Comparison of ENCODE assay signal across 17 cellular contexts in genomic region chr5:157529002-157529401, GRCh38.
"Had no signal": no experiment of that assay in that cellular context is flagged by ENCODE, and none has a peak within 500 bp of the region (broad histone marks: within the 10 kb centered on the region; RNA-seq: fewer than 3 reads in every experiment).

No MANE protein-coding gene starts in this region.

- H3K36me3 ChIP-seq: upper lobe of left lung had no signal

- H3K9me3 Mint-ChIP-seq: activated CD8-positive, alpha-beta T cell treated with anti-CD3 and anti-CD28 coated beads for 36 hours; activated naive CD8-positive, alpha-beta T cell treated with anti-CD3 and anti-CD28 coated beads, Interleukin-2, amount 10 ng/mL, durations not matched to agents 7 days and 5 days; activated T-cell treated with anti-CD3 and anti-CD28 coated beads, Interleukin-2, amount 50 U/mL, for 72 hours; dendritic cell treated with granulocyte-macrophage colony-stimulating factor and Interleukin-4, amounts not matched to agents 40 ng/mL and 50 ng/mL, for 4 days; natural killer cell had no signal

- H3K4me3 ChIP-seq: heart left ventricle, right atrium auricular region, SK-N-MC, upper lobe of left lung had no signal

- H3K27ac ChIP-seq: SK-N-MC had no signal

- H3K36me3 Mint-ChIP-seq: natural killer cell had no signal

- H3K4me3 Mint-ChIP-seq: activated CD8-positive, alpha-beta T cell treated with anti-CD3 and anti-CD28 coated beads for 36 hours; activated naive CD8-positive, alpha-beta T cell treated with anti-CD3 and anti-CD28 coated beads, Interleukin-2, amount 10 ng/mL, durations not matched to agents 7 days and 5 days; activated T-cell treated with anti-CD3 and anti-CD28 coated beads, Interleukin-2, amount 50 U/mL, for 72 hours; dendritic cell treated with granulocyte-macrophage colony-stimulating factor and Interleukin-4, amounts not matched to agents 40 ng/mL and 50 ng/mL, for 4 days; natural killer cell had no signal

- H3K27ac Mint-ChIP-seq: activated CD8-positive, alpha-beta T cell treated with anti-CD3 and anti-CD28 coated beads for 36 hours; activated naive CD8-positive, alpha-beta T cell treated with anti-CD3 and anti-CD28 coated beads, Interleukin-2, amount 10 ng/mL, durations not matched to agents 7 days and 5 days; activated T-cell treated with anti-CD3 and anti-CD28 coated beads, Interleukin-2, amount 50 U/mL, for 72 hours; dendritic cell treated with granulocyte-macrophage colony-stimulating factor and Interleukin-4, amounts not matched to agents 40 ng/mL and 50 ng/mL, for 4 days; natural killer cell had no signal

- ATAC-seq: activated CD8-positive, alpha-beta T cell treated with anti-CD3 and anti-CD28 coated beads for 36 hours; activated T-cell treated with anti-CD3 and anti-CD28 coated beads, Interleukin-2, amount 50 U/mL, for 72 hours; natural killer cell; stimulated activated naive CD8-positive, alpha-beta T cell treated with anti-CD3 and anti-CD28 coated beads, Interleukin-15, Interleukin-2, amounts not matched to agents 100 U/mL and 50 U/mL, for 24 hours had no signal

- DNase-seq: activated CD4-positive, alpha-beta T cell treated with anti-CD3 and anti-CD28 coated beads for 1 hour; activated CD8-positive, alpha-beta memory T cell treated with anti-CD3 and anti-CD28 coated beads, Interleukin-2, amount 50 U/mL, for 48 hours; activated CD8-positive, alpha-beta T cell treated with anti-CD3 and anti-CD28 coated beads for 36 hours; activated naive CD8-positive, alpha-beta T cell treated with anti-CD3 and anti-CD28 coated beads, Interleukin-2, amount 10 ng/mL, durations not matched to agents 7 days and 5 days; activated T-cell treated with anti-CD3 and anti-CD28 coated beads, Interleukin-2, amount 50 U/mL, for 72 hours; effector memory CD4-positive, alpha-beta T cell; foreskin melanocyte; heart left ventricle; natural killer cell; nucleus accumbens; small intestine; stimulated activated CD4-positive, alpha-beta T cell treated with anti-CD3 and anti-CD28 coated beads, Interleukin-4, amount 100 ng/mL, for 24 hours; stimulated activated naive CD8-positive, alpha-beta T cell treated with anti-CD3 and anti-CD28 coated beads, Interleukin-15, Interleukin-2, amounts not matched to agents 100 U/mL and 50 U/mL, for 24 hours; upper lobe of left lung had no signal

- H3K27me3 Mint-ChIP-seq: activated CD8-positive, alpha-beta T cell treated with anti-CD3 and anti-CD28 coated beads for 36 hours had no signal

- H3K4me1 Mint-ChIP-seq: natural killer cell had no signal

- H3K9me3 ChIP-seq: heart left ventricle, right atrium auricular region, upper lobe of left lung had no signal

- H3K27me3 ChIP-seq: heart left ventricle, right atrium auricular region, upper lobe of left lung had no signal
